ENCODE assay signal across 17 cellular contexts in genomic region chr1:21700094-21700493, GRCh38.
"Had no signal": no experiment of that assay in that cellular context is flagged by ENCODE, and none has a peak within 500 bp of the region (broad histone marks: within the 10 kb centered on the region; RNA-seq: fewer than 3 reads in every experiment).

No MANE protein-coding gene starts in this region.

- H3K27me3 Mint-ChIP-seq: activated B cell treated with CpG ODN at 0.5 μM for 24 hours; activated CD4-positive, alpha-beta T cell treated with anti-CD3 and anti-CD28 coated beads, Interleukin-2, amount 10 ng/mL, durations not matched to agents 24 days and 14 days; natural killer cell treated with Interleukin-12 subunit alpha and Interleukin-12 subunit beta and Interleukin-15 and Interleukin-18, amount 100 ng/mL, for 72 hours had no signal

- H3K27ac Mint-ChIP-seq: activated B cell treated with CpG ODN at 0.5 μM for 24 hours; activated CD4-positive, alpha-beta T cell treated with anti-CD3 and anti-CD28 coated beads, Interleukin-2, amount 10 ng/mL, durations not matched to agents 24 days and 14 days; natural killer cell treated with Interleukin-12 subunit alpha and Interleukin-12 subunit beta and Interleukin-15 and Interleukin-18, amount 100 ng/mL, for 72 hours; stimulated activated effector memory CD8-positive, alpha-beta T cell treated with anti-CD3 and anti-CD28 coated beads, Interleukin-12 subunit alpha, Interleukin-12 subunit beta, amount 100 ng/mL, for 72 hours had no signal

- ATAC-seq: activated T-cell treated with anti-CD3 and anti-CD28 coated beads, Interleukin-2, amount 50 U/mL, for 4 hours; esophagus mucosa; gastrocnemius medialis; lower lobe of right lung; natural killer cell treated with Interleukin-12 subunit alpha and Interleukin-12 subunit beta and Interleukin-15 and Interleukin-18, amount 100 ng/mL, for 72 hours; sciatic nerve; stimulated activated effector memory CD8-positive, alpha-beta T cell treated with anti-CD3 and anti-CD28 coated beads, Interleukin-12 subunit alpha, Interleukin-12 subunit beta, amount 100 ng/mL, for 72 hours had no signal

- H3K4me1 Mint-ChIP-seq: activated B cell treated with CpG ODN at 0.5 μM for 24 hours; stimulated activated effector memory CD8-positive, alpha-beta T cell treated with anti-CD3 and anti-CD28 coated beads, Interleukin-12 subunit alpha, Interleukin-12 subunit beta, amount 100 ng/mL, for 72 hours had no signal

- DNase-seq: activated B cell treated with CpG ODN at 0.5 μM for 24 hours; activated CD4-positive, alpha-beta T cell treated with anti-CD3 and anti-CD28 coated beads, Interleukin-2, amount 10 ng/mL, durations not matched to agents 24 days and 14 days; activated gamma-delta T cell treated with Interleukin-2 at 50 U/mL for 16 hours; activated T-cell treated with anti-CD3 and anti-CD28 coated beads, Interleukin-2, amount 50 U/mL, for 4 hours; effector CD8-positive, alpha-beta T cell; gastrocnemius medialis; head of caudate nucleus; lower lobe of right lung; stimulated activated CD4-positive, alpha-beta T cell treated with anti-CD3 and anti-CD28 coated beads, Interleukin-4, amount 100 ng/mL, for 24 hours; stomach; T-helper 1 cell; T-helper 9 cell; trophoblast cell had no signal

- H3K9me3 Mint-ChIP-seq: activated B cell treated with CpG ODN at 0.5 μM for 24 hours; activated CD4-positive, alpha-beta T cell treated with anti-CD3 and anti-CD28 coated beads, Interleukin-2, amount 10 ng/mL, durations not matched to agents 24 days and 14 days; activated T-cell treated with anti-CD3 and anti-CD28 coated beads, Interleukin-2, amount 50 U/mL, for 4 hours; natural killer cell treated with Interleukin-12 subunit alpha and Interleukin-12 subunit beta and Interleukin-15 and Interleukin-18, amount 100 ng/mL, for 72 hours; stimulated activated effector memory CD8-positive, alpha-beta T cell treated with anti-CD3 and anti-CD28 coated beads, Interleukin-12 subunit alpha, Interleukin-12 subunit beta, amount 100 ng/mL, for 72 hours had no signal

- H3K4me3 Mint-ChIP-seq: activated B cell treated with CpG ODN at 0.5 μM for 24 hours; activated CD4-positive, alpha-beta T cell treated with anti-CD3 and anti-CD28 coated beads, Interleukin-2, amount 10 ng/mL, durations not matched to agents 24 days and 14 days; activated T-cell treated with anti-CD3 and anti-CD28 coated beads, Interleukin-2, amount 50 U/mL, for 4 hours; natural killer cell treated with Interleukin-12 subunit alpha and Interleukin-12 subunit beta and Interleukin-15 and Interleukin-18, amount 100 ng/mL, for 72 hours; stimulated activated effector memory CD8-positive, alpha-beta T cell treated with anti-CD3 and anti-CD28 coated beads, Interleukin-12 subunit alpha, Interleukin-12 subunit beta, amount 100 ng/mL, for 72 hours had no signal
